In genomic region chr7:97094531-97094930, GRCh38 we compare ENCODE assay signal across 14 cellular contexts.
"Had no signal": no experiment of that assay in that cellular context is flagged by ENCODE, and none has a peak within 500 bp of the region (broad histone marks: within the 10 kb centered on the region; RNA-seq: fewer than 3 reads in every experiment).

No MANE protein-coding gene starts in this region.

- DNase-seq: activated CD4-positive, alpha-beta T cell treated with anti-CD3 and anti-CD28 coated beads for 1 hour; activated CD4-positive, alpha-beta T cell treated with anti-CD3 and anti-CD28 coated beads, Interleukin-2, amount 50 U/mL, for 48 hours; activated gamma-delta T cell treated with Interleukin-2 at 50 U/mL for 16 hours; activated naive CD8-positive, alpha-beta T cell treated with anti-CD3 and anti-CD28 coated beads for 36 hours; activated T-cell treated with anti-CD3 and anti-CD28 coated beads, Interleukin-2, amount 50 U/mL, for 72 hours; cerebellar nuclear complex; erythroblast; hippocampal formation; naive thymus-derived CD4-positive, alpha-beta T cell; small intestine; stimulated activated naive CD4-positive, alpha-beta T cell; substantia nigra; T1000; transverse colon had no signal
